ENCODE assay signal across 8 cellular contexts in the genomic region with DNA sequence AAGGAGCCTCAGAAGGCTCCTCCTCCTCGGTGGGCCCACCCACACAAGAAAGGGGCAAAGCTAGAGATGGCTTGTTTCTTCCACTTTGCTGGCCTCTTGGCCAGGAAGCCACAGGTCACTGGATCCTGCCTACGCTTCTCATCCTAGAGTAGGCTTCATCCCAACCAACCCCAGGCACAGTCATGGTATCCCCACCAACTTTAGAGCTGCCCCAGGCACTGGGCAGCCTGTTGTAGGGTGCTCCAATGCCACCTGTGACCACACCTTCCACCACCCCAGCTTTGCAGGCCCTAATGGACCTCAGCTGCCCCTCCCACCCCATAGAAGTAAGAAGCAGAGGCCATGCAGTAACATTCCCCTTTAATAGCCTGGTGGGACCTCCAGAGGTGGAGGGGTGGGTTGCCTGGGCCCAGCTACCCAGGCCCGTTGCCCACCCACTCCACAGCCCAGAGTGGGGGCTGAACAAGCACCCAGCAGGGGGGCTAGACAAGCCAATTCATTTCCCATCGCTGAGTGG. TPM values are rescaled to one million over a fixed set of nuclear protein-coding genes. Genes with fewer than 3 reads are reported as not detected.
DNase-seq lines count a peak whose midpoint lies in the region; ATAC-seq, FAIRE-seq and TF ChIP-seq lines count a peak whose summit lies in the region.

No MANE protein-coding gene starts in this region.

- intact Hi-C loops in heart right ventricle (cut with DNase I) (loop anchor here in 1 of 10 donors (1.0 kb wide), 1 partner anchor 11 kb away; a partner anchor contains a TSS), Right ventricle myocardium superior (cut with DNase I) (no loop called here), vagina (cut with DNase I) (no loop called here)

- no peak for ATAC-seq in heart right ventricle
- no peak for ATAC-seq in Right ventricle myocardium superior (ENCODE audit: poor library complexity)

- H3K9me3 ChIP-seq in heart right ventricle, result no peaks in the 10 kb centered on the region
- no peaks in the 10 kb centered on the region for H3K9me3 ChIP-seq in mononuclear cell (ENCODE audit: low read depth, low read length)
- no peaks in the 10 kb centered on the region for H3K9me3 ChIP-seq in vagina

- FAIRE-seq in bronchial epithelial cell (lab: Jason Lieb, UNC) (no peak), urothelium cell line (lab: Jason Lieb, UNC) (no peak)

- H3K36me3 ChIP-seq in heart right ventricle (peaks cover under 1 to 51% (median 33%) of the 10 kb centered on the region in 9 donors), bronchial epithelial cell (ENCODE audit: control insufficient read depth, insufficient read depth, low read length) (peaks cover 22% of the 10 kb centered on the region), vagina (peaks cover 0 to 33% of the 10 kb centered on the region in 2 donors)

- DNase-seq in heart right ventricle (no peak), Right ventricle myocardium superior (no peak), bronchial epithelial cell (ENCODE audit: low read depth) (no peak), vagina (ENCODE audit: extremely low spot score in 2 of 2) (no peak), urothelium cell line (ENCODE audit: low spot score) (no peak), COR-L47 (lab: John Stamatoyannopoulos, UW) (no peak), germinal center (ENCODE audit: low spot score) (no peak)

- 37 to 53% methylated on average over 4 of the region's 4 CpGs for WGBS in heart right ventricle, 2 donors

- TF ChIP-seq POLR2A in vagina (IDR thresholded peaks at IDR 0.05), result no peak

- H3K4me1 ChIP-seq in heart right ventricle, result peaks cover 22 to 55% (median 46%) of the 10 kb centered on the region in 9 donors
- H3K4me1 ChIP-seq in mononuclear cell (ENCODE audit: insufficient read depth, low read length), result peaks cover 54% of the 10 kb centered on the region
- peaks cover 54% of the 10 kb centered on the region for H3K4me1 ChIP-seq in vagina

- H3K4me3 ChIP-seq in heart right ventricle (peak overlapping the region; percentile 60 to 84 (median 76)), bronchial epithelial cell (ENCODE audit: low read depth, low read length) (peak overlapping the region; percentile 91), mononuclear cell (ENCODE audit: low read length) (peak overlapping the region; percentile 92), vagina (peak overlapping the region; percentile 71 to 73)

- no peak for TF ChIP-seq CTCF in heart right ventricle (IDR thresholded peaks at IDR 0.05)
- no peak for TF ChIP-seq CTCF in bronchial epithelial cell (IDR thresholded peaks at IDR 0.05; ENCODE audit: insufficient read depth, low read length, severe bottlenecking)
- no peak for TF ChIP-seq CTCF in vagina (IDR thresholded peaks at IDR 0.05)

- H3K27ac ChIP-seq in heart right ventricle, result peak overlapping the region; percentile 76 to 100 (median 94)
- H3K27ac ChIP-seq in vagina, result peak overlapping the region; percentile 96

- no peaks in the 10 kb centered on the region for H3K27me3 ChIP-seq in heart right ventricle
- H3K27me3 ChIP-seq in bronchial epithelial cell (ENCODE audit: control insufficient read depth, insufficient read depth, low read length), result no peaks in the 10 kb centered on the region
- H3K27me3 ChIP-seq in mononuclear cell (ENCODE audit: insufficient read depth, low read length), result no peaks in the 10 kb centered on the region
- no peaks in the 10 kb centered on the region for H3K27me3 ChIP-seq in vagina

RNA-seq across cellular contexts. Expression of a gene that starts 0.5 kb away (rescaled TPM):
- total RNA-seq in heart right ventricle (100 to 1,000 TPM; 123 to 151 (median 131) TPM), Right ventricle myocardium superior (115 TPM), bronchial epithelial cell (166 and 219 TPM in 2 replicates), mononuclear cell (32.7 TPM), vagina (76.4 TPM)
- 100 to 1,000 TPM; 239 to 349 TPM for polyA plus RNA-seq in heart right ventricle

RNA-seq across cellular contexts. Expression of a gene that starts 3.0 kb away (rescaled TPM):
- total RNA-seq in heart right ventricle (100 to 1,000 TPM; 107 to 146 (median 122) TPM), Right ventricle myocardium superior (116 TPM), bronchial epithelial cell (128 and 159 TPM in 2 replicates), mononuclear cell (22.5 TPM), vagina (33.6 TPM)
- polyA plus RNA-seq in heart right ventricle, result 100 to 1,000 TPM in 1 of 2 donors, 10 to 100 TPM in 1; 45.4 to 115 TPM

RNA-seq across cellular contexts. Expression of a gene that starts 11.6 kb away (rescaled TPM):
- total RNA-seq in heart right ventricle (100 to 1,000 TPM; 121 to 163 (median 150) TPM), Right ventricle myocardium superior (132 TPM), bronchial epithelial cell (270 and 277 TPM in 2 replicates), mononuclear cell (152 TPM), vagina (274 TPM)
- 100 to 1,000 TPM; 105 to 129 TPM for polyA plus RNA-seq in heart right ventricle

RNA-seq across cellular contexts. Expression of a gene that starts 17.7 kb away (rescaled TPM):
- total RNA-seq in heart right ventricle, result 10 to 100 TPM in 2 of 10 donors, 1 to 10 TPM in 8; 4.4 to 12.0 (median 8.3) TPM
- polyA plus RNA-seq in heart right ventricle, result 10 to 100 TPM in 1 of 2 donors, 1 to 10 TPM in 1; 7.6 to 28.0 TPM
- total RNA-seq in Right ventricle myocardium superior, result 9.2 TPM
- total RNA-seq in bronchial epithelial cell, result 14.7 and 17.8 TPM in 2 replicates
- 11.4 TPM for total RNA-seq in mononuclear cell
- 32.2 TPM for total RNA-seq in vagina

RNA-seq across cellular contexts. Expression of a gene that starts 35.8 kb away (rescaled TPM):
- total RNA-seq in heart right ventricle, result 10 to 100 TPM in 5 of 10 donors, 1 to 10 TPM in 5; 7.7 to 13.3 (median 9.7) TPM
- 1 to 10 TPM; 7.1 to 8.7 TPM for polyA plus RNA-seq in heart right ventricle
- 7.9 TPM for total RNA-seq in Right ventricle myocardium superior
- total RNA-seq in bronchial epithelial cell, result 3.4 and 5.1 TPM in 2 replicates
- total RNA-seq in mononuclear cell, result 2.7 TPM
- total RNA-seq in vagina, result 14.0 TPM
